ENCODE assay signal across 1 cellular context in genomic region chr22:35257321-35258143, GRCh38.
A peak's percentile ranks its signal among the peaks of the same experiment; 100 is the strongest.
TF ChIP-seq lines count a peak whose summit lies in the region.

TSS of gene HMGXB4 (plus strand) at chr22:35257493. CDS start at chr22:35262391, 4,898 bp downstream.

TF ChIP-seq in HEK293, 187 proteins besides CTCF, POLR2A, EP300 and RAD21 (continued from another document and continues in another):
- TF ChIP-seq, protein P1, sequence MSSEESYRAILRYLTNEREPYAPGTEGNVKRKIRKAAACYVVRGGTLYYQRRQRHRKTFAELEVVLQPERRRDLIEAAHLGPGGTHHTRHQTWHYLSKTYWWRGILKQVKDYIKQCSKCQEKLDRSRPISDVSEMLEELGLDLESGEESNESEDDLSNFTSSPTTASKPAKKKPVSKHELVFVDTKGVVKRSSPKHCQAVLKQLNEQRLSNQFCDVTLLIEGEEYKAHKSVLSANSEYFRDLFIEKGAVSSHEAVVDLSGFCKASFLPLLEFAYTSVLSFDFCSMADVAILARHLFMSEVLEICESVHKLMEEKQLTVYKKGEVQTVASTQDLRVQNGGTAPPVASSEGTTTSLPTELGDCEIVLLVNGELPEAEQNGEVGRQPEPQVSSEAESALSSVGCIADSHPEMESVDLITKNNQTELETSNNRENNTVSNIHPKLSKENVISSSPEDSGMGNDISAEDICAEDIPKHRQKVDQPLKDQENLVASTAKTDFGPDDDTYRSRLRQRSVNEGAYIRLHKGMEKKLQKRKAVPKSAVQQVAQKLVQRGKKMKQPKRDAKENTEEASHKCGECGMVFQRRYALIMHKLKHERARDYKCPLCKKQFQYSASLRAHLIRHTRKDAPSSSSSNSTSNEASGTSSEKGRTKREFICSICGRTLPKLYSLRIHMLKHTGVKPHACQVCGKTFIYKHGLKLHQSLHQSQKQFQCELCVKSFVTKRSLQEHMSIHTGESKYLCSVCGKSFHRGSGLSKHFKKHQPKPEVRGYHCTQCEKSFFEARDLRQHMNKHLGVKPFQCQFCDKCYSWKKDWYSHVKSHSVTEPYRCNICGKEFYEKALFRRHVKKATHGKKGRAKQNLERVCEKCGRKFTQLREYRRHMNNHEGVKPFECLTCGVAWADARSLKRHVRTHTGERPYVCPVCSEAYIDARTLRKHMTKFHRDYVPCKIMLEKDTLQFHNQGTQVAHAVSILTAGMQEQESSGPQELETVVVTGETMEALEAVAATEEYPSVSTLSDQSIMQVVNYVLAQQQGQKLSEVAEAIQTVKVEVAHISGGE (tag by site-specific recombination; conservative IDR thresholded peaks at IDR 0.05; ENCODE audit: low read depth) = peak; percentile 38
- no peak for TF ChIP-seq ZNF221 (tag by site-specific recombination; IDR thresholded peaks at IDR 0.05; ENCODE audit: borderline replicate concordance)
- TF ChIP-seq ZNF488 (tag by site-specific recombination; IDR thresholded peaks at IDR 0.05) = no peak
- TF ChIP-seq ZNF510 (tag by site-specific recombination; IDR thresholded peaks at IDR 0.05; ENCODE audit: insufficient replicate concordance) = no peak
- peak; percentile 96 for TF ChIP-seq YY1 (tag by site-specific recombination; IDR thresholded peaks at IDR 0.05)
- no peak for TF ChIP-seq ZSCAN5A (tag by site-specific recombination; IDR thresholded peaks at IDR 0.05)
- TF ChIP-seq TCF7L2 (IDR thresholded peaks at IDR 0.05; ENCODE audit: borderline replicate concordance, low read depth, low read length) = 0 out of 2 replicates have a peak, but pooled peaks have one; percentile 18
- no peak; the same call in 1 of the 2 replicates for TF ChIP-seq PRDM2 (tag by site-specific recombination; IDR thresholded peaks at IDR 0.05; ENCODE audit: borderline replicate concordance)
- peak; percentile 77; the same call in 1 of the 2 replicates for TF ChIP-seq ZNF398 (tag by site-specific recombination; IDR thresholded peaks at IDR 0.05)
- TF ChIP-seq KLF9 (tag by site-specific recombination; IDR thresholded peaks at IDR 0.05; ENCODE audit: low read depth) = peak; percentile 83
- no peak for TF ChIP-seq EGR2 (tag by site-specific recombination; IDR thresholded peaks at IDR 0.05; ENCODE audit: low read depth)
- peak; percentile 72 for TF ChIP-seq ZNF121 (tag by site-specific recombination; IDR thresholded peaks at IDR 0.05)
- no peak for TF ChIP-seq ZNF658 (tag by site-specific recombination; IDR thresholded peaks at IDR 0.05)
- no peak for TF ChIP-seq SETDB1 (IDR thresholded peaks at IDR 0.05; ENCODE audit: insufficient read length, low read length)
- no peak for TF ChIP-seq ZNF184 (tag by site-specific recombination; IDR thresholded peaks at IDR 0.05)
- no peak for TF ChIP-seq ZNF521 (tag by site-specific recombination; IDR thresholded peaks at IDR 0.05)
- TF ChIP-seq SCRT1 (tag by site-specific recombination; IDR thresholded peaks at IDR 0.05; ENCODE audit: borderline replicate concordance) = no peak
- TF ChIP-seq ZNF530 (tag by site-specific recombination; IDR thresholded peaks at IDR 0.05; ENCODE audit: low read depth) = no peak
- TF ChIP-seq, protein P2, sequence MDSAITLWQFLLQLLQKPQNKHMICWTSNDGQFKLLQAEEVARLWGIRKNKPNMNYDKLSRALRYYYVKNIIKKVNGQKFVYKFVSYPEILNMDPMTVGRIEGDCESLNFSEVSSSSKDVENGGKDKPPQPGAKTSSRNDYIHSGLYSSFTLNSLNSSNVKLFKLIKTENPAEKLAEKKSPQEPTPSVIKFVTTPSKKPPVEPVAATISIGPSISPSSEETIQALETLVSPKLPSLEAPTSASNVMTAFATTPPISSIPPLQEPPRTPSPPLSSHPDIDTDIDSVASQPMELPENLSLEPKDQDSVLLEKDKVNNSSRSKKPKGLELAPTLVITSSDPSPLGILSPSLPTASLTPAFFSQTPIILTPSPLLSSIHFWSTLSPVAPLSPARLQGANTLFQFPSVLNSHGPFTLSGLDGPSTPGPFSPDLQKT (IDR thresholded peaks at IDR 0.05; ENCODE audit: borderline replicate concordance, low read depth, low read length) = no peak
- TF ChIP-seq ZNF747 (tag by site-specific recombination; IDR thresholded peaks at IDR 0.05) = no peak
- TF ChIP-seq, protein P3, sequence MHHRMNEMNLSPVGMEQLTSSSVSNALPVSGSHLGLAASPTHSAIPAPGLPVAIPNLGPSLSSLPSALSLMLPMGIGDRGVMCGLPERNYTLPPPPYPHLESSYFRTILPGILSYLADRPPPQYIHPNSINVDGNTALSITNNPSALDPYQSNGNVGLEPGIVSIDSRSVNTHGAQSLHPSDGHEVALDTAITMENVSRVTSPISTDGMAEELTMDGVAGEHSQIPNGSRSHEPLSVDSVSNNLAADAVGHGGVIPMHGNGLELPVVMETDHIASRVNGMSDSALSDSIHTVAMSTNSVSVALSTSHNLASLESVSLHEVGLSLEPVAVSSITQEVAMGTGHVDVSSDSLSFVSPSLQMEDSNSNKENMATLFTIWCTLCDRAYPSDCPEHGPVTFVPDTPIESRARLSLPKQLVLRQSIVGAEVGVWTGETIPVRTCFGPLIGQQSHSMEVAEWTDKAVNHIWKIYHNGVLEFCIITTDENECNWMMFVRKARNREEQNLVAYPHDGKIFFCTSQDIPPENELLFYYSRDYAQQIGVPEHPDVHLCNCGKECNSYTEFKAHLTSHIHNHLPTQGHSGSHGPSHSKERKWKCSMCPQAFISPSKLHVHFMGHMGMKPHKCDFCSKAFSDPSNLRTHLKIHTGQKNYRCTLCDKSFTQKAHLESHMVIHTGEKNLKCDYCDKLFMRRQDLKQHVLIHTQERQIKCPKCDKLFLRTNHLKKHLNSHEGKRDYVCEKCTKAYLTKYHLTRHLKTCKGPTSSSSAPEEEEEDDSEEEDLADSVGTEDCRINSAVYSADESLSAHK (tag by site-specific recombination; IDR thresholded peaks at IDR 0.05) = no peak
- TF ChIP-seq MEIS1 (CRISPR knock-in tag; IDR thresholded peaks at IDR 0.05; ENCODE audit: borderline replicate concordance) = no peak
- TF ChIP-seq ZSCAN16 (tag by site-specific recombination; IDR thresholded peaks at IDR 0.05) = no peak
- no peak for TF ChIP-seq ZNF449 (tag by site-specific recombination; IDR thresholded peaks at IDR 0.05)
- TF ChIP-seq ZNF571 (tag by site-specific recombination; IDR thresholded peaks at IDR 0.05) = no peak
- peak; percentile 58; the same call in 1 of the 2 replicates for TF ChIP-seq ZNF324 (tag by site-specific recombination; IDR thresholded peaks at IDR 0.05)
- no peak for TF ChIP-seq OVOL3 (tag by site-specific recombination; IDR thresholded peaks at IDR 0.05)
- no peak for TF ChIP-seq ZNF112 (tag by site-specific recombination; IDR thresholded peaks at IDR 0.05)
- TF ChIP-seq ZNF174 (tag by site-specific recombination; IDR thresholded peaks at IDR 0.05) = 0 out of 2 replicates have a peak, but pooled peaks have one; percentile 53
- peak; percentile 70; the same call in 1 of the 2 replicates for TF ChIP-seq ZNF610 (tag by site-specific recombination; IDR thresholded peaks at IDR 0.05; ENCODE audit: borderline replicate concordance)
- peak; percentile 50; the same call in 1 of the 2 replicates for TF ChIP-seq ZEB2 (tag by site-specific recombination; IDR thresholded peaks at IDR 0.05)
- TF ChIP-seq ZNF148 (tag by site-specific recombination; IDR thresholded peaks at IDR 0.05; ENCODE audit: borderline replicate concordance) = 0 out of 2 replicates have a peak, but pooled peaks have one; percentile 26
- 0 out of 2 replicates have a peak, but pooled peaks have one; percentile 30 for TF ChIP-seq ZNF24 (tag by site-specific recombination; IDR thresholded peaks at IDR 0.05)
